ENCODE assay signal across 7 cellular contexts in the genomic region with DNA sequence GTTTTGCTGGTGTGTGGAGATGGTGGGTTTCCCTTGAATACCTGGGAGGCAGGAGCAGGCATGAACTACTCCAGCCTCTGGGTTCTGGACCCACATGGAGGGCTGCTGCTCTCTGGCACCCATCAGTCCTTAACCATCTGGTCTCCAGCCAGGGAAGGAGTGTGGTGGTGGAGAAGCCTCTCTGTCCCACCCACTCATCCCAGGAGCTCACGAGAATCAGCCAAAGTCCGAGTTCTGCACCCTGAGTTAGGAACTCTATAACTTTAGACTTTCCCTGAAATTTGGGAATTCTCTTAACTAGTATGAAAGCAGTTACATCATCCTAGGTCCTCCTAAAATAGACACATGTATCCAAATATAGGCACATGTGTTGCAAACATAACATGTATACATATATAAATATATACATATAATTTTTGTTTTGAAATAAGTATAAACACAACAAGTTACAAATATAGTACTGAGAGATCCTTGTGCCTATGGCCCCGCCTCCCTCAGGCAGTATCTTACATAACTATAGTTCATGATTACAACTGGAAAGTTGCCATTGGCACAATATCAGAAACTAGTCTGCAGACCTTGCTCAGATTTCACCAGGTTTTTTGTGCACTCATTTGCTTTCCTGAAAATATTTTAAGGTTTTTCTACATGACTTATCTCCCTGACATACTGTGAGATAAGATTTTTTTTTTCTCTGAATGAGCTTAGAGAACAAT. TPM values are rescaled to one million over a fixed set of nuclear protein-coding genes. Genes with fewer than 3 reads are reported as not detected.
A peak's percentile ranks its signal among the peaks of the same experiment; 100 is the strongest.
DNase-seq lines count a peak whose midpoint lies in the region; ATAC-seq, FAIRE-seq and TF ChIP-seq lines count a peak whose summit lies in the region.
"Not testable (repeated sequence)": the region's sequence is repeated elsewhere in the genome, so short reads cannot be mapped to it uniquely, and the experiment has no call there.

No MANE protein-coding gene starts in this region.

- not testable (repeated sequence) for DNase-seq in DND-41; Right ventricle myocardium superior; right cardiac atrium; HepG2 (ENCODE audit: low spot score); omental fat pad (ENCODE audit: low spot score); aorta

- not testable (repeated sequence) for TF ChIP-seq EP300 in HepG2 (IDR thresholded peaks at IDR 0.05; ENCODE audit: low read depth in 2 of 2, low read length in 2 of 2); HepG2 (CRISPR knock-in tag; IDR thresholded peaks at IDR 0.05; ENCODE audit: borderline replicate concordance)

- H2AFZ ChIP-seq in DND-41 (ENCODE audit: low read depth, low read length); HepG2 (ENCODE audit: low read length): not testable (repeated sequence)

- H3K4me1 ChIP-seq in DND-41 (ENCODE audit: insufficient read depth, low read length); right cardiac atrium (ENCODE audit: control insufficient read depth, insufficient read depth, low read length); HepG2 (ENCODE audit: insufficient read depth, low read length); aorta (ENCODE audit: control insufficient read depth in 1 of 2, insufficient read depth in 2 of 2, low read length in 2 of 2): not testable (repeated sequence)

- not testable (repeated sequence) for H3K4me2 ChIP-seq in DND-41 (ENCODE audit: insufficient read depth, low read length); HepG2 (ENCODE audit: low read depth, low read length)

- H3K36me3 ChIP-seq in DND-41 (ENCODE audit: insufficient read depth, low read length); HepG2 (replicated peaks in 1 of 2; ENCODE audit: control insufficient read depth in 1 of 2, insufficient read depth in 2 of 2, low read length in 2 of 2); aorta (ENCODE audit: control insufficient read depth in 1 of 2, insufficient read depth in 2 of 2, low read length in 1 of 2): not testable (repeated sequence)

- in situ Hi-C loops in HepG2 (cut with HindIII; ENCODE audit: extremely low pct_ligation_motif_present, low pct_unique_long_range_greater_than_20kb): not testable (repeated sequence)

- H3K9ac ChIP-seq in DND-41 (ENCODE audit: low read depth, low read length); HepG2 (ENCODE audit: insufficient read depth, low read depth, low read length): not testable (repeated sequence)

- TF ChIP-seq CTCF in DND-41 (IDR thresholded peaks at IDR 0.05; ENCODE audit: borderline replicate concordance, extremely low read depth, low read length, poor library complexity, severe bottlenecking); HepG2 (CRISPR knock-in tag; IDR thresholded peaks at IDR 0.05); omental fat pad (IDR thresholded peaks at IDR 0.05): not testable (repeated sequence)

- no CpG with 5 or more reads among the region's 3 CpGs for WGBS in right cardiac atrium
- WGBS in HepG2 (ENCODE audit: low lambda C conversion rate): no CpG with 5 or more reads among the region's 3 CpGs
- no CpG with 5 or more reads among the region's 3 CpGs for WGBS in aorta, 2 donors

- not testable (repeated sequence) for H3K9me3 ChIP-seq in DND-41 (ENCODE audit: insufficient read depth, low read length, severe bottlenecking); right cardiac atrium (ENCODE audit: control insufficient read depth, low read length); HepG2 (ENCODE audit: low read length); aorta (ENCODE audit: control insufficient read depth, low read length)

- CTCF ChIA-PET in HepG2 (lab: Yijun Ruan, JAX; ENCODE audit: low intra/inter-chr PET ratio, low total read pairs): not testable (repeated sequence)

- not testable (repeated sequence) for BruUV-seq in HepG2 (replicated peaks; lab: Mats Ljungman, UMichigan)

- ATAC-seq in DND-41 (ENCODE audit: insufficient read depth, low read depth) (0 out of 3 replicates have a peak, but pooled peaks have one; percentile 24), SK-N-SH treated with all-trans-retinoic acid at 6 μM for 48 hours (peak; percentile 86), Right ventricle myocardium superior (ENCODE audit: poor library complexity) (peak; percentile 92), right cardiac atrium (peak; percentile 29 to 60), HepG2 (peak; percentile 46; the same call in 2 of the 3 replicates), omental fat pad (ENCODE audit: low FRiP score) (peak; percentile 60), aorta (ENCODE audit: low FRiP score) (peak; percentile 19)

- not testable (repeated sequence) for H3K79me2 ChIP-seq in DND-41 (ENCODE audit: insufficient read depth, low read length); HepG2 (ENCODE audit: insufficient read depth, low read length)

- not testable (repeated sequence) for TF ChIP-seq POLR2A in HepG2 (IDR thresholded peaks at IDR 0.05; ENCODE audit: insufficient read depth in 1 of 2, low read depth in 2 of 2, low read length in 2 of 2)

- not testable (repeated sequence) for H3K27ac ChIP-seq in DND-41 (ENCODE audit: low read length); right cardiac atrium (ENCODE audit: low read length); HepG2 (ENCODE audit: extremely low read length, insufficient read depth, low read length); aorta (ENCODE audit: low read depth in 1 of 2, low read length in 2 of 2)

- not testable (repeated sequence) for TF ChIP-seq RAD21 in HepG2 (CRISPR knock-in tag; IDR thresholded peaks at IDR 0.05)

- not testable (repeated sequence) for FAIRE-seq in HepG2 (lab: Jason Lieb, UNC)

- intact Hi-C loops in Right ventricle myocardium superior (cut with DNase I); right cardiac atrium (cut with DNase I); HepG2 (cut with micrococcal nuclease; ENCODE audit: unreplicated experiment); aorta (cut with DNase I): not testable (repeated sequence)

- POLR2A ChIA-PET in HepG2 (lab: Yijun Ruan, JAX): not testable (repeated sequence)

- H3K4me3 ChIP-seq in DND-41 (ENCODE audit: low read depth in 1 of 2, low read length in 2 of 2); right cardiac atrium (ENCODE audit: low read length); HepG2 (replicated peaks in 1 of 3; ENCODE audit: insufficient read depth in 1 of 3, low read depth in 2 of 3, low read length in 3 of 3); aorta (ENCODE audit: low read length in 2 of 2): not testable (repeated sequence)

- not testable (repeated sequence) for H4K20me1 ChIP-seq in DND-41 (ENCODE audit: insufficient read depth, low read length); HepG2 (ENCODE audit: insufficient read depth, low read length)

- H3K27me3 ChIP-seq in DND-41 (ENCODE audit: insufficient read depth, low read length, poor library complexity); right cardiac atrium (ENCODE audit: control insufficient read depth, insufficient read depth); HepG2 (ENCODE audit: control insufficient read depth in 1 of 2, insufficient read depth in 2 of 2, low read length in 2 of 2); aorta (ENCODE audit: control insufficient read depth in 1 of 2, insufficient read depth in 2 of 2, low read length in 1 of 2): not testable (repeated sequence)

RNA-seq across cellular contexts. Expression of a gene that starts 5.3 kb away (rescaled TPM):
- total RNA-seq in Right ventricle myocardium superior (1.4 TPM), right cardiac atrium (1 to 10 TPM in 1 of 4 donors, under 1 TPM in 2, not detected in 1; 0.43 to 1.1 (median 0.45) TPM), HepG2 (2016; rRNA removed; fragmentation: Illumina TruSeq; extraction: Trizol) (0.07 TPM in 1 of 2 replicates, not detected in the other), omental fat pad (1 to 10 TPM; 1.7 to 3.3 (median 2.2) TPM), aorta (1 to 10 TPM in 1 of 2 donors, under 1 TPM in 1; 0.62 to 2.5 TPM)
- polyA plus RNA-seq in right cardiac atrium (0.63 TPM), HepG2 (2011; rRNA removed) (0.25 and 0.33 TPM in 2 replicates), aorta (not detected)
- not detected in 2 replicates for total RNA-seq in HepG2 (2016; cell fraction: cytosol; rRNA removed; fragmentation: Illumina TruSeq; extraction: Trizol; ENCODE audit: low read depth)
- 0.19 TPM in 1 of 2 replicates, not detected in the other for total RNA-seq in HepG2 (2016; cell fraction: insoluble cytoplasmic fraction; rRNA removed; fragmentation: Illumina TruSeq; extraction: Trizol)
- total RNA-seq in HepG2 (2016; cell fraction: membrane; rRNA removed; fragmentation: Illumina TruSeq; extraction: Trizol): not detected in 2 replicates
- 0.25 TPM in 1 of 2 replicates, not detected in the other for total RNA-seq in HepG2 (2016; cell fraction: nucleus; rRNA removed; fragmentation: Illumina TruSeq; extraction: Trizol)
- polyA plus RNA-seq in HepG2 (2011; cell fraction: cytosol; rRNA removed): not detected in 2 replicates
- 0.71 TPM in 1 of 2 replicates, not detected in the other for polyA plus RNA-seq in HepG2 (2011; cell fraction: nucleus; rRNA removed)
- polyA plus RNA-seq in HepG2 (2012): 0.27 TPM in 1 of 2 replicates, not detected in the other
- polyA plus RNA-seq in HepG2 (2016; cell fraction: cytosol; fragmentation: Illumina TruSeq; extraction: Trizol; ENCODE audit: low read depth): not detected in 2 replicates
- polyA plus RNA-seq in HepG2 (2016; cell fraction: insoluble cytoplasmic fraction; fragmentation: Illumina TruSeq; extraction: Trizol; ENCODE audit: low read depth): not detected in 2 replicates
- polyA plus RNA-seq in HepG2 (2016; cell fraction: membrane; fragmentation: Illumina TruSeq; extraction: Trizol; ENCODE audit: low read depth): not detected in 2 replicates
- polyA plus RNA-seq in HepG2 (2016; cell fraction: nucleus; fragmentation: Illumina TruSeq; extraction: Trizol; ENCODE audit: insufficient read depth, low read depth): 0.48 TPM in 1 of 2 replicates, not detected in the other
- polyA minus RNA-seq in HepG2 (2011; rRNA and poly(A)+ RNA removed; ENCODE audit: low replicate concordance): 1.4 TPM in 1 of 2 replicates, not detected in the other
- not detected in 2 replicates for polyA minus RNA-seq in HepG2 (2011; cell fraction: cytosol; rRNA and poly(A)+ RNA removed)
- 3.0 and 3.2 TPM in 2 replicates for polyA minus RNA-seq in HepG2 (2011; cell fraction: nucleus; rRNA and poly(A)+ RNA removed)

Comparison
In these comparisons a context has a peak if more than half of its experiments do, and no peak if none do; other contexts are left out.
1. ATAC-seq: peak in every context shown above with its lines; median percentile 92 in Right ventricle myocardium superior; 86 in SK-N-SH treated with all-trans-retinoic acid at 6 μM for 48 hours; 60 in omental fat pad; 46 in HepG2; 44 in right cardiac atrium; 24 in DND-41; 19 in aorta.